ENCODE assay signal across 1 cellular context in genomic region chr3:113685956-113686721, GRCh38.
TF ChIP-seq lines count a peak whose summit lies in the region.

No MANE protein-coding gene starts in this region.

TF ChIP-seq in HepG2, 621 proteins besides CTCF, POLR2A, EP300 and RAD21 (continued from another document and continues in another):
- TF ChIP-seq ZNF530 (CRISPR knock-in tag; IDR thresholded peaks at IDR 0.05; ENCODE audit: low read depth) (no peak), ZNF563 (CRISPR knock-in tag; IDR thresholded peaks at IDR 0.05) (no peak), ZNF256 (CRISPR knock-in tag; conservative IDR thresholded peaks at IDR 0.05) (no peak), ZBTB40 (IDR thresholded peaks at IDR 0.05) (no peak), ZBTB40 (CRISPR knock-in tag; IDR thresholded peaks at IDR 0.05) (no peak), RFX1 (IDR thresholded peaks at IDR 0.05) (no peak), TRIM24 (CRISPR knock-in tag; IDR thresholded peaks at IDR 0.05) (no peak), FOSL1 (CRISPR knock-in tag; IDR thresholded peaks at IDR 0.05; ENCODE audit: borderline replicate concordance) (no peak), THAP11 (CRISPR knock-in tag; IDR thresholded peaks at IDR 0.05) (no peak), ZNF629 (CRISPR knock-in tag; conservative IDR thresholded peaks at IDR 0.05) (no peak), ZNF143 (CRISPR knock-in tag; IDR thresholded peaks at IDR 0.05) (no peak), MTA3 (CRISPR knock-in tag; IDR thresholded peaks at IDR 0.05) (no peak), CENPT (CRISPR knock-in tag; IDR thresholded peaks at IDR 0.05; ENCODE audit: low read depth) (no peak), PAXIP1 (CRISPR knock-in tag; conservative IDR thresholded peaks at IDR 0.05) (peak; percentile 69), ZNF275 (CRISPR knock-in tag; IDR thresholded peaks at IDR 0.05; ENCODE audit: borderline replicate concordance) (no peak), GPBP1L1 (CRISPR knock-in tag; IDR thresholded peaks at IDR 0.05) (no peak), ZNF205 (CRISPR knock-in tag; IDR thresholded peaks at IDR 0.05) (peak; percentile 21; the same call in 1 of the 2 replicates), CCDC6 (CRISPR knock-in tag; IDR thresholded peaks at IDR 0.05) (no peak), DBP (CRISPR knock-in tag; IDR thresholded peaks at IDR 0.05; ENCODE audit: not compliant biosample characterization) (no peak), NFYC (CRISPR knock-in tag; IDR thresholded peaks at IDR 0.05) (no peak; the same call in 1 of the 2 replicates), LCORL (IDR thresholded peaks at IDR 0.05) (no peak), LCORL (CRISPR knock-in tag; IDR thresholded peaks at IDR 0.05) (no peak), FOXK1 (CRISPR knock-in tag; IDR thresholded peaks at IDR 0.05; ENCODE audit: borderline replicate concordance, low read depth) (peak; percentile 52; the same call in 1 of the 2 replicates), ZNF639 (CRISPR knock-in tag; conservative IDR thresholded peaks at IDR 0.05) (peak; percentile 49; the same call in 1 of the 2 replicates), GATA4 (IDR thresholded peaks at IDR 0.05; ENCODE audit: borderline replicate concordance, low read depth) (no peak), ZNF484 (CRISPR knock-in tag; IDR thresholded peaks at IDR 0.05; ENCODE audit: borderline replicate concordance, low read depth) (no peak), SMAD3 (CRISPR knock-in tag; IDR thresholded peaks at IDR 0.05) (no peak), ZNF18 (CRISPR knock-in tag; IDR thresholded peaks at IDR 0.05; ENCODE audit: insufficient replicate concordance) (no peak), MAFG (CRISPR knock-in tag; IDR thresholded peaks at IDR 0.05) (no peak), PHF5A (CRISPR knock-in tag; IDR thresholded peaks at IDR 0.05; ENCODE audit: low read depth, unreplicated experiment) (no peak), ATF6 (CRISPR knock-in tag; conservative IDR thresholded peaks at IDR 0.05) (no peak), CREB3 (CRISPR knock-in tag; IDR thresholded peaks at IDR 0.05) (no peak), MED8 (CRISPR knock-in tag; IDR thresholded peaks at IDR 0.05; ENCODE audit: insufficient replicate concordance) (no peak), ZNF772 (CRISPR knock-in tag; IDR thresholded peaks at IDR 0.05) (no peak), ZNF703 (CRISPR knock-in tag; IDR thresholded peaks at IDR 0.05; ENCODE audit: borderline replicate concordance) (no peak), ATF7 (IDR thresholded peaks at IDR 0.05) (no peak), ATF7 (CRISPR knock-in tag; IDR thresholded peaks at IDR 0.05) (no peak), CEBPG (CRISPR knock-in tag; IDR thresholded peaks at IDR 0.05) (peak; percentile 100)
